In the genomic region with DNA sequence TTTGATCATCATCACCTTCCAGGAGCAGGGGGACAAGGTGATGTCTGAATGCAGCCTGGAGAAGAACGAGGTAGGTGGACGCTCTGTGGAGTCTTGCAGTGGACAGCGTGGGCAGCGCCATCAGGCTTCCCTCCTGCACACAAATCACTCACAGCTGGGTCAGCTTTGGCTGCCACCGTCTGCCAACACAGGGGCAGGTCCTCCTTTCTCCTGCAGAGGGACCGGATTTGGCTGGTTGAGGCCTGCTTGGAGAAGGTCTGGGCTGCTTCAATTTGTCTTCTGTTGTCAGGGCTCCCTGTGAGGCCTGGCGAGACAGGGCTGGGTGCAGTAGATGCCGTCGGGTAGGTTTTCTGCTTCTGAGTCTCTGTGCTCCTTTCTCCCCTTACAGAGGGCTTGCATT, we compare ENCODE assay signal across 22 cellular contexts.
"Had no signal": no experiment of that assay in that cellular context is flagged by ENCODE, and none has a peak within 500 bp of the region (broad histone marks: within the 10 kb centered on the region; RNA-seq: fewer than 3 reads in every experiment).

No MANE protein-coding gene starts in this region.

- DNase-seq: cortex of kidney; effector CD4-positive, alpha-beta T cell; foreskin fibroblast; mesenchymal stem cell; midbrain; naive thymus-derived CD4-positive, alpha-beta T cell; psoas muscle; right cardiac atrium; stimulated activated CD4-positive, alpha-beta T cell treated with anti-CD3 and anti-CD28 coated beads, Interleukin-15, amount 100 ng/mL, for 24 hours; stimulated activated CD4-positive, alpha-beta T cell treated with anti-CD3 and anti-CD28 coated beads, Interleukin-2, amount 100 ng/mL, for 48 hours; stimulated activated naive CD4-positive, alpha-beta T cell; stimulated activated naive CD8-positive, alpha-beta T cell treated with anti-CD3 and anti-CD28 coated beads, Interleukin-15, amount 100 ng/mL, for 72 hours; thyroid gland; uterus had no signal

- H3K4me1 ChIP-seq: gastrocnemius medialis, neural progenitor cell, parathyroid adenoma, psoas muscle, thyroid gland, upper lobe of left lung, uterus had no signal

- H2AFZ ChIP-seq: neural progenitor cell, parathyroid adenoma had no signal

- ATAC-seq: esophagus mucosa; gastrocnemius medialis; left lobe of liver; naive thymus-derived CD4-positive, alpha-beta T cell; psoas muscle; right cardiac atrium; stimulated activated naive CD8-positive, alpha-beta T cell treated with anti-CD3 and anti-CD28 coated beads, Interleukin-15, amount 100 ng/mL, for 72 hours had no signal

- H3K27ac ChIP-seq: epithelial cell of prostate, gastrocnemius medialis, neural progenitor cell, parathyroid adenoma, psoas muscle, skin epidermis, thyroid gland, upper lobe of left lung, uterus had no signal

- H3K4me3 ChIP-seq: gastrocnemius medialis, neural progenitor cell, psoas muscle, skin epidermis, thyroid gland, upper lobe of left lung, uterus had no signal

- H3K36me3 ChIP-seq: gastrocnemius medialis, neural progenitor cell, thyroid gland, upper lobe of left lung, uterus had no signal

- H3K4me2 ChIP-seq: neural progenitor cell had no signal

- H3K9me3 ChIP-seq: gastrocnemius medialis, psoas muscle, thyroid gland, upper lobe of left lung, uterus had no signal

- H3K27me3 ChIP-seq: gastrocnemius medialis, neural progenitor cell, thyroid gland, upper lobe of left lung, uterus had no signal

- H3K9ac ChIP-seq: neural progenitor cell, parathyroid adenoma had no signal

- H3K79me2 ChIP-seq: parathyroid adenoma had no signal
